1 cellular context compared by ENCODE assay signal in the genomic region with DNA sequence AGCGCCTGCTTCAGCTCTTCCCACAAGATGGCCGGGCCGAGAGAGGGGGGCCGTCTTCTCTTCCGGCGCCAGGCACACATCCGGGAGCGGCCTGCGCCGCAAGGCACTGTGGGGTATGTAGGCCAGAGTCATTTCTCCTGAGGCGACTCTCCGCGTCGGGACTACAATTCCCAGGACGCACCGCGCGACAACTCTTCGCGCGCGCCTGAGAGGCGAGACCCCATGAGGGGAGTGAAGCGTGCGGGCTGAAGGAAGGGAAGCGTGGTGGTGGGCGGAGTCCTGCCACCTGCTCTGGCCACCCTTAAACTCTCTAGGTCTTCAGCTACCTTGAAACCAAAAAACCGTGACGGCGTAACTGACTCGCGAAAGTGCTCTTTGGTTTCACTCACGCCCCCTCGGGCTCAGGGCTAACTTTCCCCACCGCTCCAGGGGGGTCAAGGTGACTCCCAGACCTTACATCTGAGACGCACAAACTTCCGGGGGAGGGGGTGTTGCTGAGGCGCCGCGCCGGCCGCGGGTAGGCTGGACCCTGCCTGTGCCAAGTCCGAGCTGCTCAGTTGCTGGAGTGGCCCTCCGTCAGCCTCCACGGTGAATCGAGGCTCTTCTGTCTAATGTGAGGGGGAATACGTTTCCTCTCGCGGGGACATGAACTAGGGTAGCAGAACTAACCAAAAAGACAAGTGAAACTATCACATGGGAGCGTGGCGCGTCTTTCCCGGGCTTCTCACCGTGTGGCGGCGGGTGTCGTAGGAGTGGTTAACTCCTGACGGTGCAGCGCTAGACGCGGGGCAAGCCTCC.
A peak's percentile ranks its signal among the peaks of the same experiment; 100 is the strongest.
TF ChIP-seq lines count a peak whose summit lies in the region.

Gene SERBP1 (minus strand): TSS at position 45 of the 798 bp plus-strand sequence. CDS start 102 bp downstream, outside the sequence.

TF ChIP-seq in HEK293, 187 proteins besides CTCF, POLR2A, EP300 and RAD21 (continued from another document and continues in another):
- TF ChIP-seq ATF2 (tag by site-specific recombination; IDR thresholded peaks at IDR 0.05; ENCODE audit: low read depth), result no peak
- no peak for TF ChIP-seq ZNF202 (tag by site-specific recombination; IDR thresholded peaks at IDR 0.05; ENCODE audit: borderline replicate concordance)
- no peak for TF ChIP-seq ZNF37A (tag by site-specific recombination; IDR thresholded peaks at IDR 0.05)
- TF ChIP-seq RBAK (tag by site-specific recombination; IDR thresholded peaks at IDR 0.05), result no peak
- TF ChIP-seq ZNF529 (tag by site-specific recombination; IDR thresholded peaks at IDR 0.05; ENCODE audit: insufficient replicate concordance), result no peak
- TF ChIP-seq, protein P1, sequence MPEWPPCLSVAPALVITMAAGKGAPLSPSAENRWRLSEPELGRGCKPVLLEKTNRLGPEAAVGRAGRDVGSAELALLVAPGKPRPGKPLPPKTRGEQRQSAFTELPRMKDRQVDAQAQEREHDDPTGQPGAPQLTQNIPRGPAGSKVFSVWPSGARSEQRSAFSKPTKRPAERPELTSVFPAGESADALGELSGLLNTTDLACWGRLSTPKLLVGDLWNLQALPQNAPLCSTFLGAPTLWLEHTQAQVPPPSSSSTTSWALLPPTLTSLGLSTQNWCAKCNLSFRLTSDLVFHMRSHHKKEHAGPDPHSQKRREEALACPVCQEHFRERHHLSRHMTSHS (tag by site-specific recombination; IDR thresholded peaks at IDR 0.05), result no peak
- TF ChIP-seq MYNN (tag by site-specific recombination; IDR thresholded peaks at IDR 0.05; ENCODE audit: borderline replicate concordance), result no peak
- no peak for TF ChIP-seq ZNF654 (tag by site-specific recombination; IDR thresholded peaks at IDR 0.05; ENCODE audit: low read depth)
- TF ChIP-seq GLI4 (tag by site-specific recombination; IDR thresholded peaks at IDR 0.05), result no peak
- TF ChIP-seq GLI2 (tag by site-specific recombination; IDR thresholded peaks at IDR 0.05; ENCODE audit: borderline replicate concordance, low read depth), result no peak
- TF ChIP-seq ZNF24 (tag by site-specific recombination; IDR thresholded peaks at IDR 0.05), result no peak; the same call in 1 of the 2 replicates
- TF ChIP-seq ZNF629 (tag by site-specific recombination; IDR thresholded peaks at IDR 0.05), result peak; percentile 52
- peak; percentile 34; the same call in 1 of the 2 replicates for TF ChIP-seq ZNF518A (tag by site-specific recombination; conservative IDR thresholded peaks at IDR 0.05; ENCODE audit: low read depth)
- no peak for TF ChIP-seq ZNF768 (tag by site-specific recombination; IDR thresholded peaks at IDR 0.05)
- TF ChIP-seq ZNF146 (tag by site-specific recombination; IDR thresholded peaks at IDR 0.05), result peak; percentile 52; the same call in 1 of the 2 replicates
- TF ChIP-seq BCL11A (tag by site-specific recombination; IDR thresholded peaks at IDR 0.05; ENCODE audit: low read depth), result peak; percentile 83
- TF ChIP-seq HOXA7 (CRISPR knock-in tag; IDR thresholded peaks at IDR 0.05; ENCODE audit: borderline replicate concordance), result no peak
- no peak for TF ChIP-seq ZNF837 (tag by site-specific recombination; IDR thresholded peaks at IDR 0.05)
- peak; percentile 55; the same call in 1 of the 2 replicates for TF ChIP-seq ZBTB8A (tag by site-specific recombination; IDR thresholded peaks at IDR 0.05)
- TF ChIP-seq ZNF174 (tag by site-specific recombination; IDR thresholded peaks at IDR 0.05), result no peak
- no peak for TF ChIP-seq ZNF214 (tag by site-specific recombination; IDR thresholded peaks at IDR 0.05; ENCODE audit: borderline replicate concordance)
- TF ChIP-seq ZNF239 (tag by site-specific recombination; IDR thresholded peaks at IDR 0.05), result no peak
- peak; percentile 57 for TF ChIP-seq WT1 (tag by site-specific recombination; IDR thresholded peaks at IDR 0.05)
- TF ChIP-seq SCRT2 (tag by site-specific recombination; IDR thresholded peaks at IDR 0.05), result 0 out of 2 replicates have a peak, but pooled peaks have one; percentile 41
- TF ChIP-seq ZNF792 (tag by site-specific recombination; IDR thresholded peaks at IDR 0.05), result no peak
- no peak for TF ChIP-seq ZNF791 (tag by site-specific recombination; IDR thresholded peaks at IDR 0.05)
- no peak for TF ChIP-seq ZNF776 (tag by site-specific recombination; IDR thresholded peaks at IDR 0.05; ENCODE audit: borderline replicate concordance)
- no peak for TF ChIP-seq ZNF785 (tag by site-specific recombination; IDR thresholded peaks at IDR 0.05)
- peak; percentile 16; the same call in 1 of the 2 replicates for TF ChIP-seq ZNF623 (tag by site-specific recombination; IDR thresholded peaks at IDR 0.05)
- TF ChIP-seq ZNF521 (tag by site-specific recombination; IDR thresholded peaks at IDR 0.05), result no peak
- TF ChIP-seq EGR2 (tag by site-specific recombination; IDR thresholded peaks at IDR 0.05; ENCODE audit: low read depth), result peak; percentile 57
- no peak for TF ChIP-seq ZNF133 (tag by site-specific recombination; IDR thresholded peaks at IDR 0.05)
- TF ChIP-seq ZNF112 (tag by site-specific recombination; IDR thresholded peaks at IDR 0.05), result no peak
- TF ChIP-seq KLF1 (tag by site-specific recombination; IDR thresholded peaks at IDR 0.05), result peak; percentile 51; the same call in 1 of the 2 replicates
- TF ChIP-seq ZNF311 (tag by site-specific recombination; IDR thresholded peaks at IDR 0.05; ENCODE audit: borderline replicate concordance), result no peak
- TF ChIP-seq FEZF1 (tag by site-specific recombination; IDR thresholded peaks at IDR 0.05), result peak; percentile 60
- TF ChIP-seq, protein P2, sequence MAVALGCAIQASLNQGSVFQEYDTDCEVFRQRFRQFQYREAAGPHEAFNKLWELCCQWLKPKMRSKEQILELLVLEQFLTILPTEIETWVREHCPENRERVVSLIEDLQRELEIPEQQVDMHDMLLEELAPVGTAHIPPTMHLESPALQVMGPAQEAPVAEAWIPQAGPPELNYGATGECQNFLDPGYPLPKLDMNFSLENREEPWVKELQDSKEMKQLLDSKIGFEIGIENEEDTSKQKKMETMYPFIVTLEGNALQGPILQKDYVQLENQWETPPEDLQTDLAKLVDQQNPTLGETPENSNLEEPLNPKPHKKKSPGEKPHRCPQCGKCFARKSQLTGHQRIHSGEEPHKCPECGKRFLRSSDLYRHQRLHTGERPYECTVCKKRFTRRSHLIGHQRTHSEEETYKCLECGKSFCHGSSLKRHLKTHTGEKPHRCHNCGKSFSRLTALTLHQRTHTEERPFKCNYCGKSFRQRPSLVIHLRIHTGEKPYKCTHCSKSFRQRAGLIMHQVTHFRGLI (tag by site-specific recombination; IDR thresholded peaks at IDR 0.05), result no peak
- TF ChIP-seq ZNF426 (tag by site-specific recombination; IDR thresholded peaks at IDR 0.05), result no peak
- TF ChIP-seq ZNF548 (tag by site-specific recombination; IDR thresholded peaks at IDR 0.05), result no peak
- TF ChIP-seq ZSCAN18 (tag by site-specific recombination; IDR thresholded peaks at IDR 0.05), result no peak
- TF ChIP-seq ZNF184 (tag by site-specific recombination; IDR thresholded peaks at IDR 0.05), result no peak
- peak; percentile 87; the same call in 1 of the 2 replicates for TF ChIP-seq KLF7 (tag by site-specific recombination; IDR thresholded peaks at IDR 0.05; ENCODE audit: borderline replicate concordance)
- no peak; the same call in 1 of the 2 replicates for TF ChIP-seq ZSCAN5A (tag by site-specific recombination; IDR thresholded peaks at IDR 0.05)
- peak; percentile 19 for TF ChIP-seq ZNF610 (tag by site-specific recombination; IDR thresholded peaks at IDR 0.05; ENCODE audit: borderline replicate concordance)
- TF ChIP-seq PRDM1 (tag by site-specific recombination; IDR thresholded peaks at IDR 0.05), result peak; percentile 96
- TF ChIP-seq ZNF76 (tag by site-specific recombination; IDR thresholded peaks at IDR 0.05; ENCODE audit: borderline replicate concordance, low read depth), result peak; percentile 99
- no peak for TF ChIP-seq SETDB1 (IDR thresholded peaks at IDR 0.05; ENCODE audit: insufficient read length, low read length)
- no peak for TF ChIP-seq GFI1B (tag by site-specific recombination; IDR thresholded peaks at IDR 0.05)
- no peak for TF ChIP-seq ZNF645 (tag by site-specific recombination; IDR thresholded peaks at IDR 0.05)
- TF ChIP-seq ZNF670 (tag by site-specific recombination; IDR thresholded peaks at IDR 0.05; ENCODE audit: low read depth), result no peak
- TF ChIP-seq YY2 (tag by site-specific recombination; IDR thresholded peaks at IDR 0.05), result peak; percentile 74; the same call in 1 of the 2 replicates
- no peak for TF ChIP-seq ZNF596 (tag by site-specific recombination; IDR thresholded peaks at IDR 0.05)
- 0 out of 2 replicates have a peak, but pooled peaks have one; percentile 61 for TF ChIP-seq ZNF324 (tag by site-specific recombination; IDR thresholded peaks at IDR 0.05)
